ENCODE assay signal across 1 cellular context in genomic region chr1:978835-979743, GRCh38.
TF ChIP-seq lines count a peak whose summit lies in the region.

No MANE protein-coding gene starts in this region.

TF ChIP-seq in HepG2, 621 proteins besides CTCF, POLR2A, EP300 and RAD21:
- no peak for TF ChIP-seq USF2 (IDR thresholded peaks at IDR 0.05; ENCODE audit: low read depth, low read length)
- no peak for TF ChIP-seq USF2 (CRISPR knock-in tag; IDR thresholded peaks at IDR 0.05; ENCODE audit: borderline replicate concordance)
- no peak for TF ChIP-seq MIER3 (CRISPR knock-in tag; IDR thresholded peaks at IDR 0.05; ENCODE audit: borderline replicate concordance)
- no peak for TF ChIP-seq ZNF770 (CRISPR knock-in tag; IDR thresholded peaks at IDR 0.05)
- TF ChIP-seq RFX3 (CRISPR knock-in tag; IDR thresholded peaks at IDR 0.05) = no peak
- TF ChIP-seq MXD4 (CRISPR knock-in tag; IDR thresholded peaks at IDR 0.05) = no peak
- no peak for TF ChIP-seq ZNF709 (CRISPR knock-in tag; IDR thresholded peaks at IDR 0.05)
- TF ChIP-seq POGZ (CRISPR knock-in tag; IDR thresholded peaks at IDR 0.05) = no peak
- TF ChIP-seq SATB2 (CRISPR knock-in tag; IDR thresholded peaks at IDR 0.05) = no peak
- TF ChIP-seq BORCS8-MEF2B (CRISPR knock-in tag; IDR thresholded peaks at IDR 0.05) = no peak
- no peak for TF ChIP-seq CBX1 (IDR thresholded peaks at IDR 0.05; ENCODE audit: low read depth)
- no peak for TF ChIP-seq NKX3-1 (CRISPR knock-in tag; IDR thresholded peaks at IDR 0.05)
- TF ChIP-seq HOXA3 (CRISPR knock-in tag; IDR thresholded peaks at IDR 0.05) = no peak
- no peak for TF ChIP-seq PHF21A (CRISPR knock-in tag; IDR thresholded peaks at IDR 0.05)
- TF ChIP-seq GTF2F1 (IDR thresholded peaks at IDR 0.05; ENCODE audit: low read length) = no peak
- TF ChIP-seq ZNF382 (CRISPR knock-in tag; IDR thresholded peaks at IDR 0.05; ENCODE audit: borderline replicate concordance) = no peak
- no peak for TF ChIP-seq HOXD1 (CRISPR knock-in tag; IDR thresholded peaks at IDR 0.05)
- no peak for TF ChIP-seq ZNF790 (CRISPR knock-in tag; IDR thresholded peaks at IDR 0.05; ENCODE audit: borderline replicate concordance)
- no peak for TF ChIP-seq ZNF605 (CRISPR knock-in tag; IDR thresholded peaks at IDR 0.05)
- TF ChIP-seq ZNF761 (CRISPR knock-in tag; conservative IDR thresholded peaks at IDR 0.05) = no peak
